Comparison of ENCODE assay signal across 19 cellular contexts in genomic region chr11:95586681-95587080, GRCh38.
A peak's percentile ranks its signal among the peaks of the same experiment; 100 is the strongest.
DNase-seq lines count a peak whose midpoint lies in the region; ATAC-seq, FAIRE-seq and TF ChIP-seq lines count a peak whose summit lies in the region.
"Had no signal": no experiment of that assay in that cellular context is flagged by ENCODE, and none has a peak within 500 bp of the region (broad histone marks: within the 10 kb centered on the region; RNA-seq: fewer than 3 reads in every experiment).

No MANE protein-coding gene starts in this region.

- H3K79me2 ChIP-seq in mesendoderm (ENCODE audit: control insufficient read depth, insufficient read depth, low read length) (no peaks in the 10 kb centered on the region), trophoblast cell (ENCODE audit: control insufficient read depth, insufficient read depth, low read length, poor library complexity) (no peaks in the 10 kb centered on the region)

- H2AFZ ChIP-seq in trophoblast cell (ENCODE audit: insufficient read depth, low read length, poor library complexity), result peak overlapping the region; percentile 6

- WGBS in mesendoderm (ENCODE audit: extremely low coverage, insufficient coverage, low lambda C conversion rate), result no CpG with 5 or more reads among the region's 4 CpGs
- WGBS in trophoblast cell (ENCODE audit: extremely low coverage, insufficient coverage, insufficient read length), result no CpG with 5 or more reads among the region's 4 CpGs

- H3K27ac ChIP-seq in mesendoderm (ENCODE audit: low read depth, low read length) (no peak overlapping the region), trophoblast cell (ENCODE audit: low read depth, low read length) (no peak overlapping the region), left lung (no peak overlapping the region)
- H3K27ac ChIP-seq: SK-N-MC had no signal

- H3K23ac ChIP-seq in mesendoderm (ENCODE audit: low read length), result no peak overlapping the region
- no peak overlapping the region for H3K23ac ChIP-seq in trophoblast cell (ENCODE audit: low read length)

- no peak overlapping the region for H2BK12ac ChIP-seq in trophoblast cell (ENCODE audit: low read length)

- no peaks in the 10 kb centered on the region for H3K36me3 ChIP-seq in mesendoderm (ENCODE audit: control insufficient read depth, insufficient read depth, low read length)
- no peaks in the 10 kb centered on the region for H3K36me3 ChIP-seq in trophoblast cell (ENCODE audit: control insufficient read depth in 1 of 2, insufficient read depth in 2 of 2, low read length in 2 of 2)
- no peaks in the 10 kb centered on the region for H3K36me3 ChIP-seq in left lung

- intact Hi-C loops in left lung (cut with DNase I), result no loop called here

- H3K4me1 ChIP-seq in mesendoderm (ENCODE audit: control insufficient read depth, low read depth, low read length), result no peaks in the 10 kb centered on the region
- H3K4me1 ChIP-seq in trophoblast cell (ENCODE audit: control insufficient read depth in 1 of 2, insufficient read depth in 2 of 2, low read length in 2 of 2), result peaks cover 0 to 3% of the 10 kb centered on the region in 2 experiments
- H3K4me1 ChIP-seq in left lung, result no peaks in the 10 kb centered on the region

- no peak overlapping the region for H4K8ac ChIP-seq in mesendoderm (ENCODE audit: low read depth, low read length)
- no peak overlapping the region for H4K8ac ChIP-seq in trophoblast cell (ENCODE audit: low read depth, low read length)

- H3K27me3 ChIP-seq in mesendoderm (ENCODE audit: insufficient read depth, low read length, poor library complexity) (no peaks in the 10 kb centered on the region), trophoblast cell (ENCODE audit: insufficient read depth, low read length) (no peaks in the 10 kb centered on the region), left lung (no peaks in the 10 kb centered on the region)

- no peak overlapping the region for H2BK15ac ChIP-seq in mesendoderm (replicated peaks; ENCODE audit: low read depth)

- FAIRE-seq in D721Med (lab: Jason Lieb, UNC), result peak; percentile 84
- FAIRE-seq: A204.1 had no signal

- no peak overlapping the region for H3K4me2 ChIP-seq in mesendoderm (ENCODE audit: low read length)
- no peak overlapping the region for H3K4me2 ChIP-seq in trophoblast cell (ENCODE audit: low read length)

- H3K9ac ChIP-seq in mesendoderm (ENCODE audit: low read length) (no peak overlapping the region), trophoblast cell (ENCODE audit: low read length) (no peak overlapping the region)

- DNase-seq in D721Med (ENCODE audit: insufficient read length, low spot score) (peak; percentile 13), NCI-H82 treated with DMSO at 0.1 percent for 48 hours (lab: John Stamatoyannopoulos, UW; ENCODE audit: unreplicated experiment) (peak; percentile 62), mesendoderm (peak; percentile 3), trophoblast cell (no peak), left lung (no peak)
- no peak for DNase-seq in activated effector memory CD4-positive, alpha-beta T cell treated with Interleukin-2 at 50 U/mL for 16 hours
- no peak for DNase-seq in effector CD4-positive, alpha-beta T cell
- DNase-seq: CD4-positive, alpha-beta memory T cell; DMS79; NCI-H1092 treated with DMSO at 0.1 percent for 48 hours; NCI-H2081; NCI-H2171 treated with DMSO at 0.1 percent for 48 hours; NCI-H446; NCI-H69; NK-92 treated with Interleukin-12 subunit alpha and Interleukin-12 subunit beta, amount 100 ng/mL, for 24 hours; SHP77 had no signal

- H3K4me3 ChIP-seq in mesendoderm (ENCODE audit: low read length) (no peak overlapping the region), trophoblast cell (ENCODE audit: low read depth, low read length) (no peak overlapping the region), left lung (no peak overlapping the region)
- H3K4me3 ChIP-seq: SK-N-MC had no signal

- no peak overlapping the region for H4K91ac ChIP-seq in trophoblast cell (ENCODE audit: low read depth, low read length)

- no peak overlapping the region for H2BK5ac ChIP-seq in mesendoderm (ENCODE audit: low read length)
- peak overlapping the region; percentile 46 for H2BK5ac ChIP-seq in trophoblast cell (ENCODE audit: low read depth, low read length, poor library complexity)

- no peak overlapping the region for H3K14ac ChIP-seq in trophoblast cell (ENCODE audit: low read length)

- H3K56ac ChIP-seq in mesendoderm (ENCODE audit: low read length), result no peak overlapping the region

- H4K5ac ChIP-seq in mesendoderm (ENCODE audit: low read length), result no peak overlapping the region

- H3K4ac ChIP-seq in mesendoderm (ENCODE audit: low read depth, low read length) (no peak overlapping the region), trophoblast cell (ENCODE audit: low read depth, low read length) (no peak overlapping the region)

- no peak overlapping the region for H3K18ac ChIP-seq in mesendoderm (ENCODE audit: low read length)
- H3K18ac ChIP-seq in trophoblast cell (ENCODE audit: low read length), result no peak overlapping the region

- no peak overlapping the region for H4K12ac ChIP-seq in trophoblast cell (ENCODE audit: low read depth, low read length)

- H3K9me3 ChIP-seq in trophoblast cell (ENCODE audit: insufficient read depth, low read depth, low read length) (no peaks in the 10 kb centered on the region), left lung (no peaks in the 10 kb centered on the region)

- ATAC-seq in left lung, result no peak
- no peak for ATAC-seq in esophagus mucosa

- TF ChIP-seq CTCF in D721Med (IDR thresholded peaks at IDR 0.05; ENCODE audit: insufficient read depth, missing control alignments) (no peak), left lung (IDR thresholded peaks at IDR 0.05) (no peak)

- H2AK5ac ChIP-seq in mesendoderm (ENCODE audit: low read length) (no peak overlapping the region), trophoblast cell (ENCODE audit: low read length) (no peak overlapping the region)

- H3K79me1 ChIP-seq in mesendoderm (ENCODE audit: low read length), result no peaks in the 10 kb centered on the region
- no peaks in the 10 kb centered on the region for H3K79me1 ChIP-seq in trophoblast cell (ENCODE audit: low read length)

- H2BK120ac ChIP-seq in mesendoderm (ENCODE audit: low read depth, low read length), result no peak overlapping the region
- no peak overlapping the region for H2BK120ac ChIP-seq in trophoblast cell (ENCODE audit: insufficient read depth, low read length, poor library complexity)

Comparison
In these comparisons a context has a peak if more than half of its experiments do, and no peak if none do; other contexts are left out.
1. DNase-seq: peak in D721Med (single experiment), NCI-H82 treated with DMSO at 0.1 percent for 48 hours (single experiment) and mesendoderm (single experiment); none in trophoblast cell (0 of 2), left lung (0 of 2), activated effector memory CD4-positive, alpha-beta T cell treated with Interleukin-2 at 50 U/mL for 16 hours (single experiment) and effector CD4-positive, alpha-beta T cell (single experiment).